ENCODE assay signal across 1 cellular context in genomic region chr19:1765904-1766799, GRCh38.
TF ChIP-seq lines count a peak whose summit lies in the region.

No MANE protein-coding gene starts in this region.

TF ChIP-seq in HEK293, 187 proteins besides CTCF, POLR2A, EP300 and RAD21:
- TF ChIP-seq SP7 (tag by site-specific recombination; IDR thresholded peaks at IDR 0.05) (no peak), ZNF555 (tag by site-specific recombination; conservative IDR thresholded peaks at IDR 0.05) (no peak), ZNF211 (tag by site-specific recombination; IDR thresholded peaks at IDR 0.05; ENCODE audit: low read depth) (no peak), ZNF366 (tag by site-specific recombination; conservative IDR thresholded peaks at IDR 0.05) (peak; percentile 88), ZNF513 (tag by site-specific recombination; IDR thresholded peaks at IDR 0.05) (0 out of 2 replicates have a peak, but pooled peaks have one; percentile 19), GLI4 (tag by site-specific recombination; IDR thresholded peaks at IDR 0.05) (no peak), ZNF146 (tag by site-specific recombination; IDR thresholded peaks at IDR 0.05) (no peak), ZNF121 (tag by site-specific recombination; IDR thresholded peaks at IDR 0.05) (no peak), ZBTB1 (tag by site-specific recombination; IDR thresholded peaks at IDR 0.05) (no peak), ZBTB17 (tag by site-specific recombination; IDR thresholded peaks at IDR 0.05) (no peak), INSM2 (tag by site-specific recombination; IDR thresholded peaks at IDR 0.05) (no peak), ZNF544 (tag by site-specific recombination; IDR thresholded peaks at IDR 0.05) (no peak), ZFHX2 (tag by site-specific recombination; conservative IDR thresholded peaks at IDR 0.05) (peak; percentile 23; the same call in 1 of the 2 replicates), ZFP41 (tag by site-specific recombination; IDR thresholded peaks at IDR 0.05; ENCODE audit: borderline replicate concordance) (no peak), ZNF24 (tag by site-specific recombination; IDR thresholded peaks at IDR 0.05) (no peak), ZFP69B (tag by site-specific recombination; IDR thresholded peaks at IDR 0.05) (peak; percentile 93), ZNF830 (tag by site-specific recombination; IDR thresholded peaks at IDR 0.05; ENCODE audit: low read depth) (no peak), KLF1 (tag by site-specific recombination; IDR thresholded peaks at IDR 0.05) (no peak), WT1 (tag by site-specific recombination; IDR thresholded peaks at IDR 0.05) (0 out of 2 replicates have a peak, but pooled peaks have one; percentile 17), ZNF324 (tag by site-specific recombination; IDR thresholded peaks at IDR 0.05) (no peak)
- TF ChIP-seq, protein P1, sequence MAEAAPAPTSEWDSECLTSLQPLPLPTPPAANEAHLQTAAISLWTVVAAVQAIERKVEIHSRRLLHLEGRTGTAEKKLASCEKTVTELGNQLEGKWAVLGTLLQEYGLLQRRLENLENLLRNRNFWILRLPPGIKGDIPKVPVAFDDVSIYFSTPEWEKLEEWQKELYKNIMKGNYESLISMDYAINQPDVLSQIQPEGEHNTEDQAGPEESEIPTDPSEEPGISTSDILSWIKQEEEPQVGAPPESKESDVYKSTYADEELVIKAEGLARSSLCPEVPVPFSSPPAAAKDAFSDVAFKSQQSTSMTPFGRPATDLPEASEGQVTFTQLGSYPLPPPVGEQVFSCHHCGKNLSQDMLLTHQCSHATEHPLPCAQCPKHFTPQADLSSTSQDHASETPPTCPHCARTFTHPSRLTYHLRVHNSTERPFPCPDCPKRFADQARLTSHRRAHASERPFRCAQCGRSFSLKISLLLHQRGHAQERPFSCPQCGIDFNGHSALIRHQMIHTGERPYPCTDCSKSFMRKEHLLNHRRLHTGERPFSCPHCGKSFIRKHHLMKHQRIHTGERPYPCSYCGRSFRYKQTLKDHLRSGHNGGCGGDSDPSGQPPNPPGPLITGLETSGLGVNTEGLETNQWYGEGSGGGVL (tag by site-specific recombination; IDR thresholded peaks at IDR 0.05), result peak; percentile 88
- TF ChIP-seq, protein P2, sequence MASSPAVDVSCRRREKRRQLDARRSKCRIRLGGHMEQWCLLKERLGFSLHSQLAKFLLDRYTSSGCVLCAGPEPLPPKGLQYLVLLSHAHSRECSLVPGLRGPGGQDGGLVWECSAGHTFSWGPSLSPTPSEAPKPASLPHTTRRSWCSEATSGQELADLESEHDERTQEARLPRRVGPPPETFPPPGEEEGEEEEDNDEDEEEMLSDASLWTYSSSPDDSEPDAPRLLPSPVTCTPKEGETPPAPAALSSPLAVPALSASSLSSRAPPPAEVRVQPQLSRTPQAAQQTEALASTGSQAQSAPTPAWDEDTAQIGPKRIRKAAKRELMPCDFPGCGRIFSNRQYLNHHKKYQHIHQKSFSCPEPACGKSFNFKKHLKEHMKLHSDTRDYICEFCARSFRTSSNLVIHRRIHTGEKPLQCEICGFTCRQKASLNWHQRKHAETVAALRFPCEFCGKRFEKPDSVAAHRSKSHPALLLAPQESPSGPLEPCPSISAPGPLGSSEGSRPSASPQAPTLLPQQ (tag by site-specific recombination; IDR thresholded peaks at IDR 0.05), result peak; percentile 93
TF ChIP-seq in HEK293: peak in this region for 7.
